Comparison of ENCODE assay signal across 1 cellular context in the genomic region with DNA sequence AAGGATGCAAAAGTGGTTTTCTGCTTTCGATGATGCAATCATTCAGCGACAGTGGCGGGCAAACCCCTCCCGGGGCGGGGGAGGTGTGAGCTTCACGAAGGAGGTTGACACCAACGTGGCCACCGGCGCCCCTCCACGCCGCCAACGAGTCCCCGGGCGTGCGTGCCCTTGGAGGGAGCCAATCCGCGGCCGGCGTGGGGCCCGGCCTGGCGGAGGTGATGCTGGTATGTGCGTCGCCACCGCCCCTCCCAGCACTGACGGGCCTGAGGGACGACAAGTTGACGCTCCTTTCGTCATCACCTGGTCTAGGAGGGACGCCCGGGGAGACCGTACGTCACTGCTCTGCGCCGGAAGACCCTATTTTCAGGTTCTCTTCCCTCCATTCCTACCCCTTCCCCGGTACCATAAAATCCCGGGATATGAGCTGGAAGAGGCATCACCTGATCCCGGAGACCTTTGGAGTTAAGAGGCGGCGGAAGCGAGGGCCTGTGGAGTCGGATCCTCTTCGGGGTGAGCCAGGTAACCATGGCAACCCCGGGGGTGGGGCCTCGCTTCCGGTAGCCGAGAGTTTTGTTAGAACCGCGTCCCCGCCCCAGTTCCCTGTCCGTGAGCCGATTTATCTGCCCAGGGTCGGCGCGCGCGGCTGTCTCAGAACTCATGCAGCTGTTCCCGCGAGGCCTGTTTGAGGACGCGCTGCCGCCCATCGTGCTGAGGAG.
TF ChIP-seq lines count a peak whose summit lies in the region.

A gene (minus strand): TSS at position 146 of the 716 bp plus-strand sequence. CDS start 463 bp downstream, outside the sequence.

TF ChIP-seq in GM12878, 131 proteins besides CTCF, POLR2A, EP300 and RAD21 (continued from another document and continues in another):
- TF ChIP-seq, protein P1, sequence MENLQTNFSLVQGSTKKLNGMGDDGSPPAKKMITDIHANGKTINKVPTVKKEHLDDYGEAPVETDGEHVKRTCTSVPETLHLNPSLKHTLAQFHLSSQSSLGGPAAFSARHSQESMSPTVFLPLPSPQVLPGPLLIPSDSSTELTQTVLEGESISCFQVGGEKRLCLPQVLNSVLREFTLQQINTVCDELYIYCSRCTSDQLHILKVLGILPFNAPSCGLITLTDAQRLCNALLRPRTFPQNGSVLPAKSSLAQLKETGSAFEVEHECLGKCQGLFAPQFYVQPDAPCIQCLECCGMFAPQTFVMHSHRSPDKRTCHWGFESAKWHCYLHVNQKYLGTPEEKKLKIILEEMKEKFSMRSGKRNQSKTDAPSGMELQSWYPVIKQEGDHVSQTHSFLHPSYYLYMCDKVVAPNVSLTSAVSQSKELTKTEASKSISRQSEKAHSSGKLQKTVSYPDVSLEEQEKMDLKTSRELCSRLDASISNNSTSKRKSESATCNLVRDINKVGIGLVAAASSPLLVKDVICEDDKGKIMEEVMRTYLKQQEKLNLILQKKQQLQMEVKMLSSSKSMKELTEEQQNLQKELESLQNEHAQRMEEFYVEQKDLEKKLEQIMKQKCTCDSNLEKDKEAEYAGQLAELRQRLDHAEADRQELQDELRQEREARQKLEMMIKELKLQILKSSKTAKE (IDR thresholded peaks at IDR 0.05; ENCODE audit: low read depth, poor library complexity, severe bottlenecking): peak; percentile 54
- 0 out of 2 replicates have a peak, but pooled peaks have one; percentile 2 for TF ChIP-seq NRF1 (conservative IDR thresholded peaks at IDR 0.05; ENCODE audit: low read depth, low read length)
- TF ChIP-seq NFXL1 (IDR thresholded peaks at IDR 0.05; ENCODE audit: borderline replicate concordance): no peak
- TF ChIP-seq MTA3 (IDR thresholded peaks at IDR 0.05; ENCODE audit: borderline replicate concordance, low read length): no peak
- TF ChIP-seq, protein P2, sequence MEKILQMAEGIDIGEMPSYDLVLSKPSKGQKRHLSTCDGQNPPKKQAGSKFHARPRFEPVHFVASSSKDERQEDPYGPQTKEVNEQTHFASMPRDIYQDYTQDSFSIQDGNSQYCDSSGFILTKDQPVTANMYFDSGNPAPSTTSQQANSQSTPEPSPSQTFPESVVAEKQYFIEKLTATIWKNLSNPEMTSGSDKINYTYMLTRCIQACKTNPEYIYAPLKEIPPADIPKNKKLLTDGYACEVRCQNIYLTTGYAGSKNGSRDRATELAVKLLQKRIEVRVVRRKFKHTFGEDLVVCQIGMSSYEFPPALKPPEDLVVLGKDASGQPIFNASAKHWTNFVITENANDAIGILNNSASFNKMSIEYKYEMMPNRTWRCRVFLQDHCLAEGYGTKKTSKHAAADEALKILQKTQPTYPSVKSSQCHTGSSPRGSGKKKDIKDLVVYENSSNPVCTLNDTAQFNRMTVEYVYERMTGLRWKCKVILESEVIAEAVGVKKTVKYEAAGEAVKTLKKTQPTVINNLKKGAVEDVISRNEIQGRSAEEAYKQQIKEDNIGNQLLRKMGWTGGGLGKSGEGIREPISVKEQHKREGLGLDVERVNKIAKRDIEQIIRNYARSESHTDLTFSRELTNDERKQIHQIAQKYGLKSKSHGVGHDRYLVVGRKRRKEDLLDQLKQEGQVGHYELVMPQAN (conservative IDR thresholded peaks at IDR 0.05): peak; percentile 93
- TF ChIP-seq, protein P3, sequence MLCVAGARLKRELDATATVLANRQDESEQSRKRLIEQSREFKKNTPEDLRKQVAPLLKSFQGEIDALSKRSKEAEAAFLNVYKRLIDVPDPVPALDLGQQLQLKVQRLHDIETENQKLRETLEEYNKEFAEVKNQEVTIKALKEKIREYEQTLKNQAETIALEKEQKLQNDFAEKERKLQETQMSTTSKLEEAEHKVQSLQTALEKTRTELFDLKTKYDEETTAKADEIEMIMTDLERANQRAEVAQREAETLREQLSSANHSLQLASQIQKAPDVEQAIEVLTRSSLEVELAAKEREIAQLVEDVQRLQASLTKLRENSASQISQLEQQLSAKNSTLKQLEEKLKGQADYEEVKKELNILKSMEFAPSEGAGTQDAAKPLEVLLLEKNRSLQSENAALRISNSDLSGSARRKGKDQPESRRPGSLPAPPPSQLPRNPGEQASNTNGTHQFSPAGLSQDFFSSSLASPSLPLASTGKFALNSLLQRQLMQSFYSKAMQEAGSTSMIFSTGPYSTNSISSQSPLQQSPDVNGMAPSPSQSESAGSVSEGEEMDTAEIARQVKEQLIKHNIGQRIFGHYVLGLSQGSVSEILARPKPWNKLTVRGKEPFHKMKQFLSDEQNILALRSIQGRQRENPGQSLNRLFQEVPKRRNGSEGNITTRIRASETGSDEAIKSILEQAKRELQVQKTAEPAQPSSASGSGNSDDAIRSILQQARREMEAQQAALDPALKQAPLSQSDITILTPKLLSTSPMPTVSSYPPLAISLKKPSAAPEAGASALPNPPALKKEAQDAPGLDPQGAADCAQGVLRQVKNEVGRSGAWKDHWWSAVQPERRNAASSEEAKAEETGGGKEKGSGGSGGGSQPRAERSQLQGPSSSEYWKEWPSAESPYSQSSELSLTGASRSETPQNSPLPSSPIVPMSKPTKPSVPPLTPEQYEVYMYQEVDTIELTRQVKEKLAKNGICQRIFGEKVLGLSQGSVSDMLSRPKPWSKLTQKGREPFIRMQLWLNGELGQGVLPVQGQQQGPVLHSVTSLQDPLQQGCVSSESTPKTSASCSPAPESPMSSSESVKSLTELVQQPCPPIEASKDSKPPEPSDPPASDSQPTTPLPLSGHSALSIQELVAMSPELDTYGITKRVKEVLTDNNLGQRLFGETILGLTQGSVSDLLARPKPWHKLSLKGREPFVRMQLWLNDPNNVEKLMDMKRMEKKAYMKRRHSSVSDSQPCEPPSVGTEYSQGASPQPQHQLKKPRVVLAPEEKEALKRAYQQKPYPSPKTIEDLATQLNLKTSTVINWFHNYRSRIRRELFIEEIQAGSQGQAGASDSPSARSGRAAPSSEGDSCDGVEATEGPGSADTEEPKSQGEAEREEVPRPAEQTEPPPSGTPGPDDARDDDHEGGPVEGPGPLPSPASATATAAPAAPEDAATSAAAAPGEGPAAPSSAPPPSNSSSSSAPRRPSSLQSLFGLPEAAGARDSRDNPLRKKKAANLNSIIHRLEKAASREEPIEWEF (IDR thresholded peaks at IDR 0.05; ENCODE audit: insufficient replicate concordance, low read depth, low read length): no peak
- TF ChIP-seq JUND (IDR thresholded peaks at IDR 0.05; ENCODE audit: low read depth, low read length): no peak
- TF ChIP-seq, protein P4, sequence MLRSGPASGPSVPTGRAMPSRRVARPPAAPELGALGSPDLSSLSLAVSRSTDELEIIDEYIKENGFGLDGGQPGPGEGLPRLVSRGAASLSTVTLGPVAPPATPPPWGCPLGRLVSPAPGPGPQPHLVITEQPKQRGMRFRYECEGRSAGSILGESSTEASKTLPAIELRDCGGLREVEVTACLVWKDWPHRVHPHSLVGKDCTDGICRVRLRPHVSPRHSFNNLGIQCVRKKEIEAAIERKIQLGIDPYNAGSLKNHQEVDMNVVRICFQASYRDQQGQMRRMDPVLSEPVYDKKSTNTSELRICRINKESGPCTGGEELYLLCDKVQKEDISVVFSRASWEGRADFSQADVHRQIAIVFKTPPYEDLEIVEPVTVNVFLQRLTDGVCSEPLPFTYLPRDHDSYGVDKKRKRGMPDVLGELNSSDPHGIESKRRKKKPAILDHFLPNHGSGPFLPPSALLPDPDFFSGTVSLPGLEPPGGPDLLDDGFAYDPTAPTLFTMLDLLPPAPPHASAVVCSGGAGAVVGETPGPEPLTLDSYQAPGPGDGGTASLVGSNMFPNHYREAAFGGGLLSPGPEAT (IDR thresholded peaks at IDR 0.05; ENCODE audit: low read depth): peak; percentile 92
- TF ChIP-seq MTA2 (IDR thresholded peaks at IDR 0.05; ENCODE audit: low read depth): 0 out of 2 replicates have a peak, but pooled peaks have one; percentile 30
- TF ChIP-seq BRCA1 (IDR thresholded peaks at IDR 0.05; ENCODE audit: low read depth, low read length): no peak
- TF ChIP-seq NBN (IDR thresholded peaks at IDR 0.05): peak; percentile 100
- TF ChIP-seq, protein P5, sequence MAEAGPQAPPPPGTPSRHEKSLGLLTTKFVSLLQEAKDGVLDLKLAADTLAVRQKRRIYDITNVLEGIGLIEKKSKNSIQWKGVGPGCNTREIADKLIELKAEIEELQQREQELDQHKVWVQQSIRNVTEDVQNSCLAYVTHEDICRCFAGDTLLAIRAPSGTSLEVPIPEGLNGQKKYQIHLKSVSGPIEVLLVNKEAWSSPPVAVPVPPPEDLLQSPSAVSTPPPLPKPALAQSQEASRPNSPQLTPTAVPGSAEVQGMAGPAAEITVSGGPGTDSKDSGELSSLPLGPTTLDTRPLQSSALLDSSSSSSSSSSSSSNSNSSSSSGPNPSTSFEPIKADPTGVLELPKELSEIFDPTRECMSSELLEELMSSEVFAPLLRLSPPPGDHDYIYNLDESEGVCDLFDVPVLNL (IDR thresholded peaks at IDR 0.05; ENCODE audit: low read depth, low read length): no peak
- TF ChIP-seq SREBF1 (IDR thresholded peaks at IDR 0.05; ENCODE audit: low read length): no peak
- TF ChIP-seq PML (IDR thresholded peaks at IDR 0.05; ENCODE audit: low read length): no peak
- peak; percentile 89 for TF ChIP-seq LARP7 (IDR thresholded peaks at IDR 0.05)
- TF ChIP-seq MEF2B (IDR thresholded peaks at IDR 0.05; ENCODE audit: partially characterized antibody, poor library complexity, severe bottlenecking): peak; percentile 84
- TF ChIP-seq BHLHE40 (IDR thresholded peaks at IDR 0.05; ENCODE audit: borderline replicate concordance in 1 of 2, low read depth in 2 of 2, low read length in 1 of 2): peak; percentile 69 to 83; a peak in 3 of 4 replicates
- TF ChIP-seq CEBPB (IDR thresholded peaks at IDR 0.05; ENCODE audit: borderline replicate concordance in 1 of 2, low read depth in 2 of 2, low read length in 2 of 2): peak in 1 of 2 experiments; percentile 94; a peak in 2 of 4 replicates
- no peak for TF ChIP-seq YBX1 (IDR thresholded peaks at IDR 0.05)
- TF ChIP-seq, protein P6, sequence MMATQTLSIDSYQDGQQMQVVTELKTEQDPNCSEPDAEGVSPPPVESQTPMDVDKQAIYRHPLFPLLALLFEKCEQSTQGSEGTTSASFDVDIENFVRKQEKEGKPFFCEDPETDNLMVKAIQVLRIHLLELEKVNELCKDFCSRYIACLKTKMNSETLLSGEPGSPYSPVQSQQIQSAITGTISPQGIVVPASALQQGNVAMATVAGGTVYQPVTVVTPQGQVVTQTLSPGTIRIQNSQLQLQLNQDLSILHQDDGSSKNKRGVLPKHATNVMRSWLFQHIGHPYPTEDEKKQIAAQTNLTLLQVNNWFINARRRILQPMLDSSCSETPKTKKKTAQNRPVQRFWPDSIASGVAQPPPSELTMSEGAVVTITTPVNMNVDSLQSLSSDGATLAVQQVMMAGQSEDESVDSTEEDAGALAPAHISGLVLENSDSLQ (IDR thresholded peaks at IDR 0.05): peak; percentile 78
- TF ChIP-seq, protein P7, sequence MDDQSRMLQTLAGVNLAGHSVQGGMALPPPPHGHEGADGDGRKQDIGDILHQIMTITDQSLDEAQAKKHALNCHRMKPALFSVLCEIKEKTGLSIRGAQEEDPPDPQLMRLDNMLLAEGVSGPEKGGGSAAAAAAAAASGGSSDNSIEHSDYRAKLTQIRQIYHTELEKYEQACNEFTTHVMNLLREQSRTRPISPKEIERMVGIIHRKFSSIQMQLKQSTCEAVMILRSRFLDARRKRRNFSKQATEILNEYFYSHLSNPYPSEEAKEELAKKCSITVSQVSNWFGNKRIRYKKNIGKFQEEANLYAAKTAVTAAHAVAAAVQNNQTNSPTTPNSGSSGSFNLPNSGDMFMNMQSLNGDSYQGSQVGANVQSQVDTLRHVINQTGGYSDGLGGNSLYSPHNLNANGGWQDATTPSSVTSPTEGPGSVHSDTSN (IDR thresholded peaks at IDR 0.05; ENCODE audit: insufficient replicate concordance, low read depth, low read length): no peak
- peak; percentile 11; the same call in 1 of the 3 replicates for TF ChIP-seq POU2F2 (IDR thresholded peaks at IDR 0.05; ENCODE audit: borderline replicate concordance, low read depth, low read length)
- peak; percentile 45 for TF ChIP-seq KLF5 (IDR thresholded peaks at IDR 0.05; ENCODE audit: partially characterized antibody)
- TF ChIP-seq ZNF24 (IDR thresholded peaks at IDR 0.05): 0 out of 2 replicates have a peak, but pooled peaks have one; percentile 11
- peak; percentile 23 for TF ChIP-seq TARDBP (IDR thresholded peaks at IDR 0.05; ENCODE audit: borderline replicate concordance)
- no peak for TF ChIP-seq PAX8 (IDR thresholded peaks at IDR 0.05)
- TF ChIP-seq, protein P8, sequence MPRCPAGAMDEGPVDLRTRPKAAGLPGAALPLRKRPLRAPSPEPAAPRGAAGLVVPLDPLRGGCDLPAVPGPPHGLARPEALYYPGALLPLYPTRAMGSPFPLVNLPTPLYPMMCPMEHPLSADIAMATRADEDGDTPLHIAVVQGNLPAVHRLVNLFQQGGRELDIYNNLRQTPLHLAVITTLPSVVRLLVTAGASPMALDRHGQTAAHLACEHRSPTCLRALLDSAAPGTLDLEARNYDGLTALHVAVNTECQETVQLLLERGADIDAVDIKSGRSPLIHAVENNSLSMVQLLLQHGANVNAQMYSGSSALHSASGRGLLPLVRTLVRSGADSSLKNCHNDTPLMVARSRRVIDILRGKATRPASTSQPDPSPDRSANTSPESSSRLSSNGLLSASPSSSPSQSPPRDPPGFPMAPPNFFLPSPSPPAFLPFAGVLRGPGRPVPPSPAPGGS (IDR thresholded peaks at IDR 0.05; ENCODE audit: borderline replicate concordance, insufficient read depth, low read depth, low read length, poor library complexity, severe bottlenecking): no peak
- TF ChIP-seq ZSCAN29 (IDR thresholded peaks at IDR 0.05): no peak
- peak; percentile 84; the same call in 1 of the 2 replicates for TF ChIP-seq RB1 (IDR thresholded peaks at IDR 0.05; ENCODE audit: borderline replicate concordance)
- TF ChIP-seq, protein P9, sequence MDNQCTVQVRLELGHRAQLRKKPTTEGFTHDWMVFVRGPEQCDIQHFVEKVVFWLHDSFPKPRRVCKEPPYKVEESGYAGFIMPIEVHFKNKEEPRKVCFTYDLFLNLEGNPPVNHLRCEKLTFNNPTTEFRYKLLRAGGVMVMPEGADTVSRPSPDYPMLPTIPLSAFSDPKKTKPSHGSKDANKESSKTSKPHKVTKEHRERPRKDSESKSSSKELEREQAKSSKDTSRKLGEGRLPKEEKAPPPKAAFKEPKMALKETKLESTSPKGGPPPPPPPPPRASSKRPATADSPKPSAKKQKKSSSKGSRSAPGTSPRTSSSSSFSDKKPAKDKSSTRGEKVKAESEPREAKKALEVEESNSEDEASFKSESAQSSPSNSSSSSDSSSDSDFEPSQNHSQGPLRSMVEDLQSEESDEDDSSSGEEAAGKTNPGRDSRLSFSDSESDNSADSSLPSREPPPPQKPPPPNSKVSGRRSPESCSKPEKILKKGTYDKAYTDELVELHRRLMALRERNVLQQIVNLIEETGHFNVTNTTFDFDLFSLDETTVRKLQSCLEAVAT (IDR thresholded peaks at IDR 0.05): no peak; the same call in none of the 2 replicates
- TF ChIP-seq HDAC6 (IDR thresholded peaks at IDR 0.05; ENCODE audit: unreplicated experiment): no peak
- no peak for TF ChIP-seq WRNIP1 (IDR thresholded peaks at IDR 0.05; ENCODE audit: borderline replicate concordance, low read depth, low read length)
- 0 out of 2 replicates have a peak, but pooled peaks have one; percentile 52 for TF ChIP-seq TCF12 (IDR thresholded peaks at IDR 0.05; ENCODE audit: low read depth, low read length)
- no peak; the same call in 1 of the 2 replicates for TF ChIP-seq NFIC (IDR thresholded peaks at IDR 0.05; ENCODE audit: low read depth, low read length)
